21 cellular contexts compared by ENCODE assay signal in the genomic region with DNA sequence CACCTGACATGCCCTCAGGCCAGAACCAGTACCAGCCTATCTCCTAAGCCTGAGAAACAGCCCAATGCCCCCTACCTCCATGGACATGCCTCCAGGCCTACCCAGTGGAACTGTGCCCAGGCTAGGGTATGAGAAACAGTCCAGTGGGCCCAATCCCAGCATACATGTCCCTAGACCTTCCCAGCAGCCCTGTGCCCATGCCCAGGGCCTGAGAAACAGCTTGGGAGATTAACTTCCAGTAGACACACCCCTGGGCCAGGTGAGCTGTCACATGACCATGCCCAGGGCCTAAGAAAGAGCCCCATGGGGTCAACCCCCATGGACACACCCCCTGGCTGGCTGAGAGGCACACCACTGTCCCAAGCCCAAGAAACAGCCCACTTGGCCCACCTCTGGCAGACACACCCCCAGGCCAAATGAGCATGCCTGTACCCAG.
"Had no signal": no experiment of that assay in that cellular context is flagged by ENCODE, and none has a peak within 500 bp of the region (broad histone marks: within the 10 kb centered on the region; RNA-seq: fewer than 3 reads in every experiment).

No MANE protein-coding gene starts in this region.

- H3K9me3 ChIP-seq: body of pancreas had no signal

- DNase-seq: activated CD4-positive, alpha-beta T cell treated with anti-CD3 and anti-CD28 coated beads for 36 hours; activated CD4-positive, alpha-beta T cell treated with anti-CD3 and anti-CD28 coated beads, Interleukin-2, amount 50 U/mL, for 48 hours; activated naive CD4-positive, alpha-beta T cell treated with Interleukin-2 at 50 U/mL for 16 hours; activated naive CD8-positive, alpha-beta T cell treated with anti-CD3 and anti-CD28 coated beads, Interleukin-2, amount 10 ng/mL, durations not matched to agents 7 days and 5 days; activated T-cell treated with anti-CD3 and anti-CD28 coated beads for 4 hours; amygdala; body of pancreas; central memory CD4-positive, alpha-beta T cell; erythroblast; gastrocnemius medialis; immature natural killer cell; lower lobe of right lung; T-cell had no signal

- H2AFZ ChIP-seq: parathyroid adenoma had no signal

- ATAC-seq: activated CD4-positive, alpha-beta T cell treated with anti-CD3 and anti-CD28 coated beads for 36 hours; activated T-helper 17 cell treated with anti-CD3 and anti-CD28 coated beads, Interleukin-2, amount 50 U/mL, for 72 hours; body of pancreas; natural killer cell treated with Interleukin-12 subunit alpha and Interleukin-12 subunit beta and Interleukin-15 and Interleukin-18, amount 100 ng/mL, for 72 hours; T-cell; WTC11 had no signal

- H3K4me1 Mint-ChIP-seq: activated naive CD8-positive, alpha-beta T cell treated with anti-CD3 and anti-CD28 coated beads, Interleukin-2, amount 10 ng/mL, durations not matched to agents 7 days and 5 days; WTC11 had no signal

- H3K79me2 ChIP-seq: parathyroid adenoma had no signal

- H3K9ac ChIP-seq: parathyroid adenoma had no signal

- H3K27ac ChIP-seq: body of pancreas, coronary artery, gastrocnemius medialis, lower lobe of right lung, parathyroid adenoma, tibial nerve, vagina had no signal

- H3K4me3 Mint-ChIP-seq: activated CD4-positive, alpha-beta T cell treated with anti-CD3 and anti-CD28 coated beads for 36 hours; activated naive CD8-positive, alpha-beta T cell treated with anti-CD3 and anti-CD28 coated beads, Interleukin-2, amount 10 ng/mL, durations not matched to agents 7 days and 5 days; activated T-helper 17 cell treated with anti-CD3 and anti-CD28 coated beads, Interleukin-2, amount 50 U/mL, for 72 hours; immature natural killer cell; natural killer cell treated with Interleukin-12 subunit alpha and Interleukin-12 subunit beta and Interleukin-15 and Interleukin-18, amount 100 ng/mL, for 72 hours; stimulated activated naive CD8-positive, alpha-beta T cell treated with anti-CD3 and anti-CD28 coated beads, Interleukin-15, Interleukin-2, amounts not matched to agents 100 ng/mL and 50 ng/mL, for 24 hours; T-cell; WTC11 had no signal

- H3K27ac Mint-ChIP-seq: activated CD4-positive, alpha-beta T cell treated with anti-CD3 and anti-CD28 coated beads for 36 hours; activated naive CD8-positive, alpha-beta T cell treated with anti-CD3 and anti-CD28 coated beads, Interleukin-2, amount 10 ng/mL, durations not matched to agents 7 days and 5 days; activated T-helper 17 cell treated with anti-CD3 and anti-CD28 coated beads, Interleukin-2, amount 50 U/mL, for 72 hours; immature natural killer cell; natural killer cell treated with Interleukin-12 subunit alpha and Interleukin-12 subunit beta and Interleukin-15 and Interleukin-18, amount 100 ng/mL, for 72 hours; stimulated activated naive CD8-positive, alpha-beta T cell treated with anti-CD3 and anti-CD28 coated beads, Interleukin-15, Interleukin-2, amounts not matched to agents 100 ng/mL and 50 ng/mL, for 24 hours; T-cell; WTC11 had no signal

- H3K27me3 Mint-ChIP-seq: activated CD4-positive, alpha-beta T cell treated with anti-CD3 and anti-CD28 coated beads for 36 hours; activated naive CD8-positive, alpha-beta T cell treated with anti-CD3 and anti-CD28 coated beads, Interleukin-2, amount 10 ng/mL, durations not matched to agents 7 days and 5 days; activated T-helper 17 cell treated with anti-CD3 and anti-CD28 coated beads, Interleukin-2, amount 50 U/mL, for 72 hours; natural killer cell treated with Interleukin-12 subunit alpha and Interleukin-12 subunit beta and Interleukin-15 and Interleukin-18, amount 100 ng/mL, for 72 hours; stimulated activated naive CD8-positive, alpha-beta T cell treated with anti-CD3 and anti-CD28 coated beads, Interleukin-15, Interleukin-2, amounts not matched to agents 100 ng/mL and 50 ng/mL, for 24 hours; T-cell had no signal

- H3K4me3 ChIP-seq: body of pancreas, coronary artery, gastrocnemius medialis, lower lobe of right lung, tibial nerve, vagina had no signal

- H3K27me3 ChIP-seq: body of pancreas, gastrocnemius medialis, tibial nerve, vagina had no signal

- H3K4me1 ChIP-seq: body of pancreas, gastrocnemius medialis, lower lobe of right lung, parathyroid adenoma, tibial nerve, vagina had no signal
